ENCODE assay signal across 24 cellular contexts in genomic region chr19:53212703-53213320, GRCh38. TPM values are rescaled to one million over a fixed set of nuclear protein-coding genes. Genes with fewer than 3 reads are reported as not detected.
"Had no signal": no experiment of that assay in that cellular context is flagged by ENCODE, and none has a peak within 500 bp of the region (broad histone marks: within the 10 kb centered on the region; RNA-seq: fewer than 3 reads in every experiment).

No MANE protein-coding gene starts in this region.

- H3K4me2 ChIP-seq: KMS-11 had no signal

- ATAC-seq: activated CD8-positive, alpha-beta memory T cell treated with anti-CD3 and anti-CD28 coated beads, Interleukin-2, amount 10 ng/mL, durations not matched to agents 7 days and 5 days had no signal

- H3K4me3 ChIP-seq: cardiac muscle cell, SJSA1 had no signal

- H3K27ac ChIP-seq: brain microvascular endothelial cell, cardiac muscle cell, KMS-11, SJSA1 had no signal

- DNase-seq: activated CD4-positive, alpha-beta T cell treated with anti-CD3 and anti-CD28 coated beads for 1 hour; activated CD4-positive, alpha-beta T cell treated with anti-CD3 and anti-CD28 coated beads, Interleukin-2, amount 10 ng/mL, durations not matched to agents 24 days and 14 days; activated CD4-positive, alpha-beta T cell treated with anti-CD3 and anti-CD28 coated beads, Interleukin-2, amount 50 U/mL, for 48 hours; activated CD8-positive, alpha-beta memory T cell treated with anti-CD3 and anti-CD28 coated beads, Interleukin-2, amount 10 ng/mL, durations not matched to agents 7 days and 5 days; activated effector memory CD4-positive, alpha-beta T cell treated with anti-CD3 and anti-CD28 coated beads, Interleukin-2, amount 50 U/mL, for 16 hours; activated naive CD4-positive, alpha-beta T cell treated with Interleukin-2 at 50 U/mL for 16 hours; activated T-cell treated with anti-CD3 and anti-CD28 coated beads, Interleukin-2, amount 50 U/mL, for 24 hours; brain microvascular endothelial cell; MV-4-11; NCI-H1092 treated with DMSO at 0.1 percent for 48 hours; NCI-H1417 treated with DMSO at 0.1 percent for 48 hours; NCI-H1694; NCI-H2029; NCI-H510A treated with DMSO at 0.1 percent for 48 hours; NCI-H69; NK-92 treated with Interleukin-12 subunit alpha and Interleukin-12 subunit beta, amount 100 ng/mL, for 24 hours; SHP77 had no signal

- FAIRE-seq: RCC 7860 had no signal

- H3K27me3 ChIP-seq: brain microvascular endothelial cell, cardiac muscle cell, SJSA1 had no signal

- H3K4me1 ChIP-seq: SJSA1 had no signal

- H3K36me3 ChIP-seq: cardiac muscle cell had no signal

- H3K9ac ChIP-seq: KMS-11 had no signal

RNA-seq across cellular contexts. Expression of gene ZNF665, which starts 19.7 kb away (rescaled TPM):
- total RNA-seq: MCF 10A had no signal

RNA-seq across cellular contexts. Expression of gene ZNF677, which starts 41.9 kb away (rescaled TPM):
- total RNA-seq: MCF 10A had no signal

RNA-seq across cellular contexts. Expression of gene VN1R2, which starts 45.3 kb away (rescaled TPM):
- total RNA-seq: activated CD4-positive, alpha-beta T cell treated with anti-CD3 and anti-CD28 coated beads, Interleukin-2, amount 10 ng/mL, durations not matched to agents 24 days and 14 days; activated CD8-positive, alpha-beta memory T cell treated with anti-CD3 and anti-CD28 coated beads, Interleukin-2, amount 10 ng/mL, durations not matched to agents 7 days and 5 days; activated T-helper 1 cell treated with anti-CD3 and anti-CD28 coated beads, Interleukin-12 subunit alpha, Interleukin-12 subunit beta, Interleukin-2, Interleukin-4 antibody, amounts not matched to agents 30 ng/mL and 10 ng/mL and 1 ng/mL, durations not matched to agents 14 hours and 24 hours and 36 hours; cardiac muscle cell; MCF 10A; SJSA1 had no signal
- polyA plus RNA-seq: adipose tissue, cardiac muscle cell had no signal

RNA-seq across cellular contexts. Expression of gene ZNF347, which starts 54.0 kb away (rescaled TPM):
- total RNA-seq: MCF 10A had no signal

RNA-seq across cellular contexts. Expression of gene VN1R4, which starts 54.7 kb away (rescaled TPM):
- total RNA-seq: activated CD4-positive, alpha-beta T cell treated with anti-CD3 and anti-CD28 coated beads, Interleukin-2, amount 10 ng/mL, durations not matched to agents 24 days and 14 days; activated CD8-positive, alpha-beta memory T cell treated with anti-CD3 and anti-CD28 coated beads, Interleukin-2, amount 10 ng/mL, durations not matched to agents 7 days and 5 days; activated T-helper 1 cell treated with anti-CD3 and anti-CD28 coated beads, Interleukin-12 subunit alpha, Interleukin-12 subunit beta, Interleukin-2, Interleukin-4 antibody, amounts not matched to agents 30 ng/mL and 10 ng/mL and 1 ng/mL, durations not matched to agents 14 hours and 24 hours and 36 hours; cardiac muscle cell; MCF 10A; SJSA1 had no signal
- polyA plus RNA-seq: adipose tissue, cardiac muscle cell had no signal
